ENCODE assay signal across 19 cellular contexts in the genomic region with DNA sequence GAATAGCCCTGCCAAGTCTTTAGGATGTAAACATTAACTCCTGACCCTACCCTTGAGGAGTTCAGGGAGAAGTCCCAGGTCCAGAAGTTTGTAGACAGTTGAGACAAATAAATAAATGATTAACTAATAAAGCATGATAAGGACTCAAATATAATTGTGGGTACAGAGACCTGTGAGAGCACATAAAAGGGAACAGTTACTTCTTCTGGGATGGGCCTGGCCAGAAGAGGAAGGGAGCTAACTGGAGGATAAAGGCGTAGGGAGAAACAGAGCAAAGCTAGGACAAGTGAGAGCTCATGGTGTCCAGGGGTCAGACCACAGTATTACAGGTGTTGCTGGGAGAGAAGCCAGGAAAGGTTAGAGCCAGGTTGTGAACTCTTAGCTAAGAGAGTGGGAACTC.
"Had no signal": no experiment of that assay in that cellular context is flagged by ENCODE, and none has a peak within 500 bp of the region (broad histone marks: within the 10 kb centered on the region; RNA-seq: fewer than 3 reads in every experiment).

No MANE protein-coding gene starts in this region.

- H3K27ac Mint-ChIP-seq: activated CD4-positive, alpha-beta memory T cell treated with anti-CD3 and anti-CD28 coated beads for 36 hours; activated naive CD4-positive, alpha-beta T cell treated with anti-CD3 and anti-CD28 coated beads, Interleukin-2, amount 50 U/mL, for 72 hours; activated T-cell treated with anti-CD3 and anti-CD28 coated beads, Interleukin-2, amount 50 U/mL, for 24 hours; brain; dendritic cell treated with granulocyte-macrophage colony-stimulating factor and Interleukin-4, amounts not matched to agents 40 ng/mL and 50 ng/mL, for 4 days had no signal

- DNase-seq: activated CD4-positive, alpha-beta memory T cell treated with anti-CD3 and anti-CD28 coated beads for 36 hours; activated CD4-positive, alpha-beta T cell treated with anti-CD3 and anti-CD28 coated beads for 1 hour; activated effector memory CD4-positive, alpha-beta T cell treated with anti-CD3 and anti-CD28 coated beads, Interleukin-2, amount 50 U/mL, for 16 hours; activated T-cell treated with anti-CD3 and anti-CD28 coated beads, Interleukin-2, amount 50 U/mL, for 24 hours; amygdala; effector memory CD8-positive, alpha-beta T cell; foreskin keratinocyte; kidney glomerular epithelial cell; naive thymus-derived CD8-positive, alpha-beta T cell; stimulated activated CD4-positive, alpha-beta T cell treated with anti-CD3 and anti-CD28 coated beads, Interleukin-4, amount 100 ng/mL, for 24 hours; stimulated activated CD8-positive, alpha-beta memory T cell treated with anti-CD3 and anti-CD28 coated beads, Interleukin-4, amount 100 ng/mL, for 48 hours; stimulated activated naive CD4-positive, alpha-beta T cell treated with Interleukin-2 at 50 U/mL for 16 hours; substantia nigra; T-helper 9 cell; transverse colon had no signal

- H3K9me3 ChIP-seq: neutrophil, transverse colon had no signal

- ATAC-seq: activated naive CD4-positive, alpha-beta T cell treated with anti-CD3 and anti-CD28 coated beads, Interleukin-2, amount 50 U/mL, for 72 hours; effector memory CD8-positive, alpha-beta T cell; foreskin keratinocyte; naive thymus-derived CD8-positive, alpha-beta T cell had no signal

- H3K27me3 Mint-ChIP-seq: activated CD4-positive, alpha-beta memory T cell treated with anti-CD3 and anti-CD28 coated beads for 36 hours; activated T-cell treated with anti-CD3 and anti-CD28 coated beads, Interleukin-2, amount 50 U/mL, for 24 hours; dendritic cell treated with granulocyte-macrophage colony-stimulating factor and Interleukin-4, amounts not matched to agents 40 ng/mL and 50 ng/mL, for 4 days; effector memory CD8-positive, alpha-beta T cell; naive thymus-derived CD8-positive, alpha-beta T cell had no signal

- H3K4me3 Mint-ChIP-seq: activated CD4-positive, alpha-beta memory T cell treated with anti-CD3 and anti-CD28 coated beads for 36 hours; activated T-cell treated with anti-CD3 and anti-CD28 coated beads, Interleukin-2, amount 50 U/mL, for 24 hours; dendritic cell treated with granulocyte-macrophage colony-stimulating factor and Interleukin-4, amounts not matched to agents 40 ng/mL and 50 ng/mL, for 4 days; effector memory CD8-positive, alpha-beta T cell had no signal

- H3K9me3 Mint-ChIP-seq: activated CD4-positive, alpha-beta memory T cell treated with anti-CD3 and anti-CD28 coated beads for 36 hours; activated naive CD4-positive, alpha-beta T cell treated with anti-CD3 and anti-CD28 coated beads, Interleukin-2, amount 50 U/mL, for 72 hours; activated T-cell treated with anti-CD3 and anti-CD28 coated beads, Interleukin-2, amount 50 U/mL, for 24 hours; brain; dendritic cell treated with granulocyte-macrophage colony-stimulating factor and Interleukin-4, amounts not matched to agents 40 ng/mL and 50 ng/mL, for 4 days; effector memory CD8-positive, alpha-beta T cell; naive thymus-derived CD8-positive, alpha-beta T cell had no signal
